In the genomic region with DNA sequence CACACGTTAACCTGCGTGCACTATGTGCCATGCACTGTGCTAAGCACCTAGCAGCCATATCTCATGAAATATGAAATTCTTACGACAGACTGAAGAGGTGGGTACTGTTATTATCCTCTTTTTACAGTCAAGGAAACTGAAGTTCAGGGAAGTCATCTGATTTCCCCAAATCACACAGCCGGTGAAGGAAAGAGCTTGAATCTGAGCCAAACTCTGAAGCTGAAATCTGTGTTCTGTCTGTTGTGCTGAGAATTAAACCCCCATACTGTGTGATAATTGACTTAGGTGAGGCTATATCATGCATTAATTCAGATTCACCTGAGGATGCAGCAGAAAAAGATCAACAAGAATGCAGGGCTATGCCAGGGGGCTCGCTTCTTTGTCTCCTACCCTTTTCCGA, we compare ENCODE assay signal across 18 cellular contexts. TPM values are rescaled to one million over a fixed set of nuclear protein-coding genes. Genes with fewer than 3 reads are reported as not detected.
DNase-seq lines count a peak whose midpoint lies in the region; ATAC-seq and TF ChIP-seq lines count a peak whose summit lies in the region.
"Had no signal": no experiment of that assay in that cellular context is flagged by ENCODE, and none has a peak within 500 bp of the region (broad histone marks: within the 10 kb centered on the region; RNA-seq: fewer than 3 reads in every experiment).

No MANE protein-coding gene starts in this region.

- H3K27me3 ChIP-seq in Peyer's patch (no peaks in the 10 kb centered on the region), colonic mucosa (no peaks in the 10 kb centered on the region), mesenchymal stem cell (ENCODE audit: control insufficient read depth in 1 of 2, insufficient read depth in 1 of 2, low read length in 2 of 2) (peaks cover 12 to 20% of the 10 kb centered on the region in 2 experiments), testis (no peaks in the 10 kb centered on the region)

- no peak overlapping the region for H2BK12ac ChIP-seq in mesenchymal stem cell (ENCODE audit: low read length in 2 of 2)

- H3K4ac ChIP-seq in mesenchymal stem cell (ENCODE audit: low read depth in 1 of 2, low read length in 2 of 2), result no peak overlapping the region

- peak overlapping the region; percentile 19 to 31 for H3K9ac ChIP-seq in colonic mucosa (ENCODE audit: low read depth in 2 of 2, low read length in 2 of 2)
- H3K9ac ChIP-seq in mesenchymal stem cell (ENCODE audit: low read length), result peak overlapping the region; percentile 66

- no peak overlapping the region for H3K18ac ChIP-seq in mesenchymal stem cell (ENCODE audit: low read depth in 1 of 2, low read length in 2 of 2)

- intact Hi-C loops in colonic mucosa (cut with DNase I) (no loop called here), testis (cut with DNase I; ENCODE audit: low total_unique reads) (no loop called here)

- H3K4me3 ChIP-seq in Peyer's patch (peak overlapping the region; percentile 14 to 43 (median 36)), colonic mucosa (no peak overlapping the region), mesenchymal stem cell (ENCODE audit: insufficient read depth in 1 of 2, low read depth in 1 of 2, low read length in 2 of 2) (peak overlapping the region in 1 of 2 experiments; percentile 48), testis (peak overlapping the region; percentile 13 to 22)
- H3K4me3 ChIP-seq: SK-N-MC had no signal

- no peak overlapping the region for H3K23ac ChIP-seq in mesenchymal stem cell (ENCODE audit: low read length in 2 of 2)

- H3K36me3 ChIP-seq in Peyer's patch, result no peaks in the 10 kb centered on the region
- no peaks in the 10 kb centered on the region for H3K36me3 ChIP-seq in colonic mucosa
- H3K36me3 ChIP-seq in mesenchymal stem cell (ENCODE audit: control insufficient read depth in 1 of 2, insufficient read depth in 2 of 2, low read depth in 1 of 2, low read length in 2 of 2), result no peaks in the 10 kb centered on the region
- H3K36me3 ChIP-seq in testis (ENCODE audit: low read depth, missing control alignments), result no peaks in the 10 kb centered on the region

- ATAC-seq in HG02938 (IDR thresholded peaks at IDR 0.05; ENCODE audit: unreplicated experiment) (no peak), HG03521 (IDR thresholded peaks at IDR 0.05; ENCODE audit: unreplicated experiment) (no peak)
- ATAC-seq: naive thymus-derived CD8-positive, alpha-beta T cell had no signal

- H3K79me1 ChIP-seq in mesenchymal stem cell (replicated peaks; ENCODE audit: low read length, poor library complexity, severe bottlenecking), result no peaks in the 10 kb centered on the region

- no peak for DNase-seq in Peyer's patch
- DNase-seq in colonic mucosa, result no peak
- DNase-seq in mesenchymal stem cell, result no peak
- no peak for DNase-seq in testis
- no peak for DNase-seq in ureter (ENCODE audit: low spot score)
- no peak for DNase-seq in NCI-H1436 treated with DMSO at 0.1 percent for 48 hours (lab: John Stamatoyannopoulos, UW)
- DNase-seq: activated CD4-positive, alpha-beta T cell treated with anti-CD3 and anti-CD28 coated beads, Interleukin-2, amount 10 ng/mL, durations not matched to agents 24 days and 14 days; erythroblast; GDM1; MM.1S; naive thymus-derived CD8-positive, alpha-beta T cell; NCI-H2029; NCI-H524 treated with DMSO at 0.1 percent for 48 hours had no signal

- no peak overlapping the region for H2BK120ac ChIP-seq in mesenchymal stem cell (ENCODE audit: low read depth, low read length)

- H3K4me1 ChIP-seq in Peyer's patch, result peaks cover 0 to 6% (median 0%) of the 10 kb centered on the region in 4 donors
- no peaks in the 10 kb centered on the region for H3K4me1 ChIP-seq in colonic mucosa
- no peaks in the 10 kb centered on the region for H3K4me1 ChIP-seq in mesenchymal stem cell (ENCODE audit: control insufficient read depth, insufficient read depth, low read depth, low read length)
- H3K4me1 ChIP-seq in testis, result peaks cover 23% of the 10 kb centered on the region

- H2AK5ac ChIP-seq in mesenchymal stem cell (ENCODE audit: low read length, severe bottlenecking), result no peak overlapping the region

- no peak overlapping the region for H2BK15ac ChIP-seq in mesenchymal stem cell (ENCODE audit: low read depth, poor library complexity, severe bottlenecking)

- no peak overlapping the region for H2BK5ac ChIP-seq in mesenchymal stem cell (ENCODE audit: low read depth, low read length, poor library complexity, severe bottlenecking)

- no peak overlapping the region for H2AFZ ChIP-seq in mesenchymal stem cell (ENCODE audit: low read depth, low read length)

- TF ChIP-seq POLR2A in Peyer's patch (IDR thresholded peaks at IDR 0.05) (no peak), testis (IDR thresholded peaks at IDR 0.05) (no peak)

- H4K8ac ChIP-seq in mesenchymal stem cell (ENCODE audit: low read length), result no peak overlapping the region

- no peak overlapping the region for H3K14ac ChIP-seq in mesenchymal stem cell (ENCODE audit: low read length in 2 of 2)

- 85% methylated on average over 5 of the region's 6 CpGs for WGBS in mesenchymal stem cell
- WGBS in testis, 2 donors, result 71 to 80% methylated on average over 6 of the region's 6 CpGs

- no peak overlapping the region for H3K4me2 ChIP-seq in mesenchymal stem cell (ENCODE audit: low read length, poor library complexity, severe bottlenecking)

- H3K9me3 ChIP-seq in Peyer's patch, result no peaks in the 10 kb centered on the region
- H3K9me3 ChIP-seq in colonic mucosa, result no peaks in the 10 kb centered on the region
- no peaks in the 10 kb centered on the region for H3K9me3 ChIP-seq in mesenchymal stem cell (ENCODE audit: control insufficient read depth, low read length)
- no peaks in the 10 kb centered on the region for H3K9me3 ChIP-seq in testis

- TF ChIP-seq CTCF in Peyer's patch (IDR thresholded peaks at IDR 0.05) (no peak), colonic mucosa (IDR thresholded peaks at IDR 0.05) (no peak), testis (IDR thresholded peaks at IDR 0.05) (no peak)

- H3K27ac ChIP-seq in Peyer's patch (peak overlapping the region; percentile 51 to 78 (median 70)), colonic mucosa (no peak overlapping the region), mesenchymal stem cell (ENCODE audit: low read length, poor library complexity, severe bottlenecking) (no peak overlapping the region), testis (peak overlapping the region; percentile 39 to 71)
- H3K27ac ChIP-seq: SK-N-MC had no signal

- H4K91ac ChIP-seq in mesenchymal stem cell (ENCODE audit: low read length), result no peak overlapping the region

RNA-seq across cellular contexts. Expression of gene FAM107A, which starts 0.5 kb away (rescaled TPM):
- total RNA-seq in Peyer's patch (10 to 100 TPM; 11.0 to 93.3 (median 24.3) TPM), colonic mucosa (1 to 10 TPM; 2.2 to 5.1 TPM), testis (10 to 100 TPM; 14.8 to 17.8 TPM), ureter (102 TPM)
- not detected for polyA plus RNA-seq in mesenchymal stem cell (2013, experiment 1 of 2)
- polyA plus RNA-seq in mesenchymal stem cell (2013, experiment 2 of 2), result not detected
- polyA plus RNA-seq in testis (ENCODE audit: insufficient read depth, low read depth, low replicate concordance), result 7.8 TPM
- total RNA-seq: activated CD4-positive, alpha-beta T cell treated with anti-CD3 and anti-CD28 coated beads, Interleukin-2, amount 10 ng/mL, durations not matched to agents 24 days and 14 days; H4; naive thymus-derived CD8-positive, alpha-beta T cell; OCI-LY7 had no signal
- polyA plus RNA-seq: naive thymus-derived CD8-positive, alpha-beta T cell had no signal

RNA-seq across cellular contexts. Expression of gene ACOX2, which starts 39.7 kb away (rescaled TPM):
- 100 to 1,000 TPM in 3 of 4 donors, 10 to 100 TPM in 1; 54.5 to 162 (median 142) TPM for total RNA-seq in Peyer's patch
- 10 to 100 TPM; 14.6 to 22.4 TPM for total RNA-seq in colonic mucosa
- polyA plus RNA-seq in mesenchymal stem cell (2013, experiment 1 of 2), result 3.2 TPM
- 3.6 TPM for polyA plus RNA-seq in mesenchymal stem cell (2013, experiment 2 of 2)
- total RNA-seq in testis, result 10 to 100 TPM; 46.1 to 55.9 TPM
- 27.1 TPM for polyA plus RNA-seq in testis (ENCODE audit: insufficient read depth, low read depth, low replicate concordance)
- total RNA-seq in ureter, result 12.8 TPM
- total RNA-seq: activated CD4-positive, alpha-beta T cell treated with anti-CD3 and anti-CD28 coated beads, Interleukin-2, amount 10 ng/mL, durations not matched to agents 24 days and 14 days; naive thymus-derived CD8-positive, alpha-beta T cell; OCI-LY7 had no signal
- polyA plus RNA-seq: naive thymus-derived CD8-positive, alpha-beta T cell had no signal

Comparison
In these comparisons a context has a peak if more than half of its experiments do, and no peak if none do; other contexts are left out.
1. H3K27ac ChIP-seq: peak in Peyer's patch (4 of 4) and testis (2 of 2); none in colonic mucosa (single experiment) and mesenchymal stem cell (single experiment).